15 cellular contexts compared by ENCODE assay signal in the genomic region with DNA sequence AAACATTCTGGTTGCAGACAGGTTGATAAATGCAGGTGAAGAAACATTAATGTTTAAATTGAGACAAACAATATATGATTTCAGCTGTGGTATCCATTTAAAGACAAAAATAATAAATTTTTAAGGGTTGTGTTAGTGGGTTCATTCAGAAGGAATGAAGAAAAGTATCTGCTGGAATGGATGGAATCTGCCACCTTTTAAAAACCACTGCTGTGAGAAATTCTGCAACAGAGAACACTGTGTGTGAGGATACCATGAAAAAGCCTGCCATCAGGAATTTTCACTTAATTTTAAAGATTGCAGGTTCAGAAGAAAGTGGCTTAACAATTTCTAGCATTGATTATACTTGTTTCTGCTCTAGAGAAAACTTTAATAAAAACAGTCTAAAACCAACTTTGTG.
DNase-seq lines count a peak whose midpoint lies in the region; ATAC-seq and TF ChIP-seq lines count a peak whose summit lies in the region.
"Had no signal": no experiment of that assay in that cellular context is flagged by ENCODE, and none has a peak within 500 bp of the region (broad histone marks: within the 10 kb centered on the region; RNA-seq: fewer than 3 reads in every experiment).

No MANE protein-coding gene starts in this region.

- H3K23ac ChIP-seq in IMR-90 (ENCODE audit: low read depth, low read length) = no peak overlapping the region

- 0 out of 2 replicates have a peak overlapping the region, but pooled peaks have one; percentile 36 for H2BK120ac ChIP-seq in IMR-90 (ENCODE audit: low read depth, low read length)

- H3K27ac Mint-ChIP-seq in chondrocyte (ENCODE audit: unreplicated experiment) (peak overlapping the region; percentile 52), endothelial cell (ENCODE audit: unreplicated experiment) (no peak overlapping the region)
- H3K27ac Mint-ChIP-seq: CD4-positive, alpha-beta memory T cell had no signal

- H2BK20ac ChIP-seq in IMR-90 (ENCODE audit: low read depth, low read length) = 0 out of 2 replicates have a peak overlapping the region, but pooled peaks have one; percentile 24

- BruUV-seq in IMR-90 (replicated peaks; lab: Mats Ljungman, UMichigan) = no TSS peak

- intact Hi-C loops in IMR-90 (cut with micrococcal nuclease) (no loop called here), tibial artery (cut with DNase I; ENCODE audit: low total_unique reads) (no loop called here)

- H3K9ac ChIP-seq in IMR-90 (ENCODE audit: low read depth, low read length) = no peak overlapping the region
- H3K9ac ChIP-seq in smooth muscle cell (ENCODE audit: low read depth) = no peak overlapping the region
- H3K9ac ChIP-seq in SK-N-SH = no peak overlapping the region

- peaks cover 49% of the 10 kb centered on the region for H3K4me1 Mint-ChIP-seq in chondrocyte (ENCODE audit: low read depth)
- H3K4me1 Mint-ChIP-seq in endothelial cell (ENCODE audit: unreplicated experiment) = peaks cover 6% of the 10 kb centered on the region
- H3K4me1 Mint-ChIP-seq: CD4-positive, alpha-beta memory T cell had no signal

- ATAC-seq in IMR-90 (ENCODE audit: low read depth) (peak; percentile 66), GM19455 (IDR thresholded peaks at IDR 0.05; ENCODE audit: unreplicated experiment) (no peak)
- ATAC-seq: A549 had no signal

- peak; percentile 10 for DNase-seq in IMR-90
- no peak for DNase-seq in chondrocyte (ENCODE audit: low spot score)
- no peak for DNase-seq in smooth muscle cell (lab: John Stamatoyannopoulos, UW; ENCODE audit: unreplicated experiment)
- DNase-seq in tibial artery = no peak
- no peak for DNase-seq in endothelial cell (ENCODE audit: low spot score)
- DNase-seq in SK-N-SH = no peak
- DNase-seq: BE2C; CD4-positive, alpha-beta memory T cell; DMS79 treated with DMSO at 0.1 percent for 48 hours; EL had no signal

- no peaks in the 10 kb centered on the region for H3K36me3 ChIP-seq in IMR-90 (ENCODE audit: control insufficient read depth, insufficient read depth, low read length)
- no peaks in the 10 kb centered on the region for H3K36me3 ChIP-seq in mesodermal cell (ENCODE audit: control insufficient read depth, insufficient read depth, low read length)
- no peaks in the 10 kb centered on the region for H3K36me3 ChIP-seq in smooth muscle cell (ENCODE audit: low read depth)
- H3K36me3 ChIP-seq in tibial artery = no peaks in the 10 kb centered on the region
- no peaks in the 10 kb centered on the region for H3K36me3 ChIP-seq in SK-N-SH (replicated peaks in 1 of 2; ENCODE audit: control insufficient read depth in 1 of 2, insufficient read depth in 2 of 2, low read length in 1 of 2)
- H3K36me3 ChIP-seq: BE2C, HAP-1 had no signal

- POLR2A ChIA-PET in IMR-90 (lab: Charles Lee; ENCODE audit: unreplicated experiment) (no interaction called here), SK-N-SH (lab: Yijun Ruan, JAX) (no interaction called here)

- TF ChIP-seq RAD21 in IMR-90 (IDR thresholded peaks at IDR 0.05; ENCODE audit: low read length) (no peak), SK-N-SH (IDR thresholded peaks at IDR 0.05; ENCODE audit: low read length) (no peak)

- H3K56ac ChIP-seq in IMR-90 (ENCODE audit: extremely low read depth, insufficient read depth, low read length) = no peak overlapping the region

- no peak overlapping the region for H2AK9ac ChIP-seq in IMR-90 (replicated peaks; ENCODE audit: low read depth, low read length, poor library complexity)

- TF ChIP-seq CTCF in IMR-90 (conservative IDR thresholded peaks at IDR 0.05; ENCODE audit: low read depth, low read length) (no peak), chondrocyte (IDR thresholded peaks at IDR 0.05) (no peak), smooth muscle cell (IDR thresholded peaks at IDR 0.05; ENCODE audit: borderline replicate concordance, insufficient read depth, poor library complexity, severe bottlenecking) (no peak), tibial artery (IDR thresholded peaks at IDR 0.05) (no peak), endothelial cell (IDR thresholded peaks at IDR 0.05; ENCODE audit: unreplicated experiment) (no peak), SK-N-SH (IDR thresholded peaks at IDR 0.05) (no peak)

- H3K36me3 Mint-ChIP-seq in chondrocyte (ENCODE audit: low read depth) = no peaks in the 10 kb centered on the region
- H3K36me3 Mint-ChIP-seq in endothelial cell (ENCODE audit: low read depth, unreplicated experiment) = no peaks in the 10 kb centered on the region
- H3K36me3 Mint-ChIP-seq: CD4-positive, alpha-beta memory T cell had no signal

- H3K27me3 ChIP-seq in IMR-90 (ENCODE audit: control insufficient read depth, insufficient read depth, low read length) = no peaks in the 10 kb centered on the region
- H3K27me3 ChIP-seq in smooth muscle cell (ENCODE audit: low read depth) = no peaks in the 10 kb centered on the region
- H3K27me3 ChIP-seq in tibial artery = no peaks in the 10 kb centered on the region
- no peaks in the 10 kb centered on the region for H3K27me3 ChIP-seq in SK-N-SH (ENCODE audit: insufficient read depth)
- H3K27me3 ChIP-seq: BE2C had no signal

- H3K4me3 Mint-ChIP-seq in chondrocyte (ENCODE audit: unreplicated experiment) (no peak overlapping the region), endothelial cell (ENCODE audit: unreplicated experiment) (no peak overlapping the region)
- H3K4me3 Mint-ChIP-seq: CD4-positive, alpha-beta memory T cell had no signal

- H4K20me1 ChIP-seq in IMR-90 (ENCODE audit: insufficient read depth, low read length) (no peaks in the 10 kb centered on the region), smooth muscle cell (ENCODE audit: low read depth) (no peaks in the 10 kb centered on the region), SK-N-SH (ENCODE audit: insufficient read depth) (no peaks in the 10 kb centered on the region)

- TF ChIP-seq POLR2A in IMR-90 (IDR thresholded peaks at IDR 0.05; ENCODE audit: low read depth, low read length) = no peak

- no peaks in the 10 kb centered on the region for H3K9me2 ChIP-seq in SK-N-SH

- H3K9me3 Mint-ChIP-seq in chondrocyte (ENCODE audit: low read depth) = no peaks in the 10 kb centered on the region
- H3K9me3 Mint-ChIP-seq in endothelial cell (ENCODE audit: unreplicated experiment) = no peaks in the 10 kb centered on the region

- no peak overlapping the region for H3K18ac ChIP-seq in IMR-90 (ENCODE audit: low read depth, low read length)

- CTCF ChIA-PET in IMR-90 (lab: Yijun Ruan, JAX) = no interaction called here
- CTCF ChIA-PET in SK-N-SH (lab: Yijun Ruan, JAX) = no interaction called here

- peaks cover 0 to 11% of the 10 kb centered on the region in 2 experiments; a peak in 2 of 4 replicates for H3K79me1 ChIP-seq in IMR-90 (ENCODE audit: low read depth in 1 of 2, low read length in 2 of 2)

- H3K4me1 ChIP-seq in IMR-90 (ENCODE audit: control insufficient read depth, insufficient read depth, low read length) (peaks cover 7% of the 10 kb centered on the region), mesodermal cell (ENCODE audit: control insufficient read depth, insufficient read depth, low read length, poor library complexity, severe bottlenecking) (peaks cover 16% of the 10 kb centered on the region), smooth muscle cell (ENCODE audit: low read depth) (peaks cover 45% of the 10 kb centered on the region), tibial artery (peaks cover 0 to 19% (median 2%) of the 10 kb centered on the region in 4 donors), SK-N-SH (ENCODE audit: control insufficient read depth in 1 of 2, insufficient read depth in 2 of 2, low read depth in 1 of 2, low read length in 1 of 2) (peaks cover 0 to 8% of the 10 kb centered on the region in 2 experiments; a peak in 2 of 4 replicates)
- H3K4me1 ChIP-seq: A549, BE2C had no signal

- H4K5ac ChIP-seq in IMR-90 (ENCODE audit: low read depth, low read length) = no peak overlapping the region

- H3K27me3 Mint-ChIP-seq in chondrocyte (ENCODE audit: low read depth) = no peaks in the 10 kb centered on the region
- H3K27me3 Mint-ChIP-seq in endothelial cell (ENCODE audit: unreplicated experiment) = no peaks in the 10 kb centered on the region
- H3K27me3 Mint-ChIP-seq: CD4-positive, alpha-beta memory T cell had no signal

- peaks cover 2% of the 10 kb centered on the region; the same call in 1 of the 2 replicates for H3K9me1 ChIP-seq in IMR-90 (ENCODE audit: insufficient read depth, low read length)

- H3K79me2 ChIP-seq in smooth muscle cell (ENCODE audit: low read depth) = peaks cover 8% of the 10 kb centered on the region
- no peaks in the 10 kb centered on the region for H3K79me2 ChIP-seq in SK-N-SH (ENCODE audit: insufficient read depth)

- no peak overlapping the region for H2BK15ac ChIP-seq in IMR-90 (ENCODE audit: low read depth, low read length)

- no peak overlapping the region for H3K27ac ChIP-seq in IMR-90 (ENCODE audit: insufficient read depth, low read length)
- peak overlapping the region; percentile 70 for H3K27ac ChIP-seq in mesodermal cell (ENCODE audit: low read depth, low read length, severe bottlenecking)
- H3K27ac ChIP-seq in smooth muscle cell (ENCODE audit: low read depth) = no peak overlapping the region
- no peak overlapping the region for H3K27ac ChIP-seq in tibial artery
- H3K27ac ChIP-seq in SK-N-SH (ENCODE audit: low read depth in 2 of 2, low read length in 1 of 2) = no peak overlapping the region
- H3K27ac ChIP-seq: A549, C4-2B had no signal

- H3F3A ChIP-seq in smooth muscle cell (ENCODE audit: low read depth) (no peaks in the 10 kb centered on the region), SK-N-SH (replicated peaks; ENCODE audit: insufficient read depth) (no peaks in the 10 kb centered on the region)

- no peak overlapping the region for H3K14ac ChIP-seq in IMR-90 (replicated peaks; ENCODE audit: low read depth, low read length)

- no peak overlapping the region for H3K4ac ChIP-seq in IMR-90 (ENCODE audit: low read depth, low read length)

- no peak for TF ChIP-seq EP300 in SK-N-SH (IDR thresholded peaks at IDR 0.05; ENCODE audit: borderline replicate concordance in 1 of 2, low read depth in 1 of 2, low read length in 1 of 2)

- H2BK5ac ChIP-seq in IMR-90 (ENCODE audit: low read depth, low read length, poor library complexity, severe bottlenecking) = peak overlapping the region; percentile 16

- H3K9me3 ChIP-seq in IMR-90 (ENCODE audit: control insufficient read depth, insufficient read depth, low read length) (no peaks in the 10 kb centered on the region), mesodermal cell (ENCODE audit: control insufficient read depth, low read length) (no peaks in the 10 kb centered on the region), smooth muscle cell (replicated peaks; ENCODE audit: low read depth) (no peaks in the 10 kb centered on the region), tibial artery (no peaks in the 10 kb centered on the region), SK-N-SH (no peaks in the 10 kb centered on the region)
- H3K9me3 ChIP-seq: A549, BE2C, HAP-1 had no signal

- H2AFZ ChIP-seq in IMR-90 (replicated peaks; ENCODE audit: low read length, poor library complexity) (no peak overlapping the region), smooth muscle cell (ENCODE audit: low read depth) (no peak overlapping the region), SK-N-SH (ENCODE audit: low read depth) (no peak overlapping the region)

- H2AK5ac ChIP-seq in IMR-90 (ENCODE audit: low read depth, low read length) = no peak overlapping the region

- no peak overlapping the region for H3K4me3 ChIP-seq in IMR-90 (ENCODE audit: insufficient read depth, low read depth, low read length)
- H3K4me3 ChIP-seq in mesodermal cell (ENCODE audit: extremely low read depth, insufficient read depth, low read length, poor library complexity, severe bottlenecking) = no peak overlapping the region
- H3K4me3 ChIP-seq in smooth muscle cell = no peak overlapping the region
- no peak overlapping the region for H3K4me3 ChIP-seq in tibial artery
- no peak overlapping the region for H3K4me3 ChIP-seq in SK-N-SH (ENCODE audit: low read depth in 2 of 2, low read length in 1 of 2)
- H3K4me3 ChIP-seq: A549, HAP-1 had no signal

- in situ Hi-C loops in IMR-90 (cut with MboI; ENCODE audit: low sequenced_read_pairs) = no loop called here

- peak overlapping the region in 1 of 2 experiments; percentile 16; a peak in 1 of 4 replicates for H4K8ac ChIP-seq in IMR-90 (ENCODE audit: low read depth in 2 of 2, low read length in 2 of 2)

- H3K4me2 ChIP-seq in IMR-90 (ENCODE audit: low read depth, low read length) = no peak overlapping the region
- peak overlapping the region; percentile 7 for H3K4me2 ChIP-seq in smooth muscle cell
- no peak overlapping the region for H3K4me2 ChIP-seq in SK-N-SH
- H3K4me2 ChIP-seq: A549 had no signal

- dilution Hi-C loops in IMR-90 (cut with HindIII; ENCODE audit: low sequenced_read_pairs, unreplicated experiment) = no loop called here

- no peak overlapping the region for H4K91ac ChIP-seq in IMR-90 (ENCODE audit: insufficient read depth, low read depth, low read length)
